ENCODE assay signal across 8 cellular contexts in the genomic region with DNA sequence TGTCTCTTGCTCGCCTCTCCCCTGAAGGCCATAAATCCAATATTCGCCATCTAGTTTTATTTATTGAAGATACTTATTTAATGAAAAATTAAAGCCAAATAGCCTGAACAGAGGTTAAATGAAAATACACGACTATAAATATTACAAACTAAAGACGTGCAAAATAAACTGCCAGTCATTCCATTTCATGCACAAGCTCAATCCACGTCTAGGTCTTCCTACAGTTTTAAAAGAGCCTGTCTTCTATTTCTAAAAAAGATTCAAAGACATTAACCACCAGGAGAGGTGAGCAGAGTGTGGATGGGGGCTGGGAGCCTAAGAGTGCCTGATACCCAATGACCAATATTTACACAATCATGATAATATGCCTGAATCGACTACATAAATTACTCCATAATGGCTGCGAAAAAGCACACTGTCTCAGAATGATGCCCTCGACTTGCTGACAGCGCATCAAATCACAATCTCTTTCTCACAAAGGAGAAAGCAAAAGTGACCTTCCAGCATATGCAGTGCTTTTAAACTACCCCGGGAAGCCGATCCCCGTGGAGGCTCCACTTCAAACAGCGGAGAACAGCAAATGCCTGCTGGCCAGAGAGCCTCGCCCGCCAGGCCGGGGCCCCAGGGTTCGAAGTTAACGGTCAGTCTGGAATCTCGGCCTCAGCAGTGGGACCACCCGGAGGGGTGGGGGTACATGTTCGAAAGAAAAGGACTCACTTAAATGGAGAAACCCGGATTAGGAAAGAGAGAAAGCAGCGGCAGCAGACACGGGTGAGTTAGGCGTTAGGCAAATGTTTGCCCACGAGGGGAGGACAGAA. TPM values are rescaled to one million over a fixed set of nuclear protein-coding genes. Genes with fewer than 3 reads are reported as not detected.
DNase-seq lines count a peak whose midpoint lies in the region; ATAC-seq and TF ChIP-seq lines count a peak whose summit lies in the region.

No MANE protein-coding gene starts in this region.

- H2AFZ ChIP-seq in Loucy (ENCODE audit: low read length) (no peak overlapping the region), parathyroid adenoma (peak overlapping the region; percentile 89)

- H3K4me2 ChIP-seq in Loucy (ENCODE audit: low read depth, low read length, poor library complexity, severe bottlenecking) (peak overlapping the region; percentile 92), parathyroid adenoma (ENCODE audit: low read length) (peak overlapping the region; percentile 72)

- H3K4me3 ChIP-seq in Loucy (ENCODE audit: low read length, poor library complexity, severe bottlenecking): peak overlapping the region; percentile 98
- peak overlapping the region; percentile 67 for H3K4me3 ChIP-seq in parathyroid adenoma (ENCODE audit: low read depth, low read length)

- H3K27me3 Mint-ChIP-seq in activated T-helper 17 cell treated with anti-CD3 and anti-CD28 coated beads, Interleukin-2, amount 50 U/mL, for 72 hours: no peaks in the 10 kb centered on the region

- no peaks in the 10 kb centered on the region for H3K9me2 ChIP-seq in Loucy (replicated peaks; ENCODE audit: low read depth, low read length)

- peak overlapping the region; percentile 96 for H3K9ac ChIP-seq in Loucy (ENCODE audit: low read depth, low read length, poor library complexity, severe bottlenecking)
- H3K9ac ChIP-seq in parathyroid adenoma: no peak overlapping the region

- peaks cover 47% of the 10 kb centered on the region for H3K36me3 Mint-ChIP-seq in activated T-helper 17 cell treated with anti-CD3 and anti-CD28 coated beads, Interleukin-2, amount 50 U/mL, for 72 hours (ENCODE audit: low read depth)

- peak overlapping the region; percentile 100 for H3K4me3 Mint-ChIP-seq in activated T-helper 17 cell treated with anti-CD3 and anti-CD28 coated beads, Interleukin-2, amount 50 U/mL, for 72 hours

- H3K27me3 ChIP-seq in Loucy (ENCODE audit: insufficient read depth, low read length, poor library complexity, severe bottlenecking) (peaks cover 11% of the 10 kb centered on the region), parathyroid adenoma (ENCODE audit: control insufficient read depth, insufficient read depth, low read length) (no peaks in the 10 kb centered on the region)

- ATAC-seq in activated T-helper 17 cell treated with anti-CD3 and anti-CD28 coated beads, Interleukin-2, amount 50 U/mL, for 72 hours (replicated peaks): peak; percentile 10

- H3K4me1 Mint-ChIP-seq in activated T-helper 17 cell treated with anti-CD3 and anti-CD28 coated beads, Interleukin-2, amount 50 U/mL, for 72 hours: peaks cover 25% of the 10 kb centered on the region

- intact Hi-C loops in head of caudate nucleus (cut with DNase I): loop anchor here (5.0 to 10.0 kb wide), 3 partner anchors 37 to 306 kb away; no protein-coding TSS in a partner anchor

- H3K36me3 ChIP-seq in Loucy (ENCODE audit: insufficient read depth, low read length): peaks cover 9% of the 10 kb centered on the region; the same call in 1 of the 2 replicates
- no peaks in the 10 kb centered on the region for H3K36me3 ChIP-seq in parathyroid adenoma (ENCODE audit: control insufficient read depth, insufficient read depth, low read length)

- no peaks in the 10 kb centered on the region for H3K9me3 Mint-ChIP-seq in activated T-helper 17 cell treated with anti-CD3 and anti-CD28 coated beads, Interleukin-2, amount 50 U/mL, for 72 hours

- H3K79me2 ChIP-seq in Loucy (ENCODE audit: insufficient read depth, low read length): peaks cover 74% of the 10 kb centered on the region
- no peaks in the 10 kb centered on the region for H3K79me2 ChIP-seq in parathyroid adenoma

- H3K27ac Mint-ChIP-seq in activated T-helper 17 cell treated with anti-CD3 and anti-CD28 coated beads, Interleukin-2, amount 50 U/mL, for 72 hours: peak overlapping the region; percentile 98

- TF ChIP-seq CTCF in Loucy (conservative IDR thresholded peaks at IDR 0.05; ENCODE audit: low read length): no peak
- TF ChIP-seq CTCF in parathyroid adenoma (IDR thresholded peaks at IDR 0.05): no peak

- peaks cover 61% of the 10 kb centered on the region for H4K20me1 ChIP-seq in Loucy (ENCODE audit: insufficient read depth, low read length, poor library complexity, severe bottlenecking)

- DNase-seq in GM03348 (ENCODE audit: low spot score) (peak; percentile 57), head of caudate nucleus (peak in 34 of 42 donors; percentile 9 to 73 (median 40)), T-helper 9 cell (no peak), GM19240 (ENCODE audit: insufficient read length, low spot score) (no peak)
- DNase-seq in stimulated activated CD4-positive, alpha-beta T cell treated with anti-CD3 and anti-CD28 coated beads, Interleukin-2, amount 100 ng/mL, for 24 hours: no peak

- H3K9me3 ChIP-seq in Loucy (ENCODE audit: insufficient read depth, low read depth, low read length): no peaks in the 10 kb centered on the region
- H3K9me3 ChIP-seq in parathyroid adenoma (ENCODE audit: control insufficient read depth, low read length): no peaks in the 10 kb centered on the region

- peaks cover 60% of the 10 kb centered on the region for H3K4me1 ChIP-seq in Loucy (ENCODE audit: insufficient read depth, low read length, poor library complexity, severe bottlenecking)
- peaks cover 4% of the 10 kb centered on the region for H3K4me1 ChIP-seq in parathyroid adenoma

- H3K27ac ChIP-seq in parathyroid adenoma: peak overlapping the region; percentile 52

- H3F3A ChIP-seq in Loucy (ENCODE audit: low read depth): peaks cover 13% of the 10 kb centered on the region

RNA-seq across cellular contexts. Expression of a gene that starts 1.7 kb away (rescaled TPM):
- 10 to 100 TPM; 21.7 to 22.3 TPM for total RNA-seq in activated T-helper 17 cell treated with anti-CD3 and anti-CD28 coated beads, Interleukin-2, amount 50 U/mL, for 72 hours

Comparison
In these comparisons a context has a peak if more than half of its experiments do, and no peak if none do; other contexts are left out.
1. DNase-seq: peak in GM03348 (single experiment) and head of caudate nucleus (34 of 42); none in T-helper 9 cell (single experiment), GM19240 (single experiment) and stimulated activated CD4-positive, alpha-beta T cell treated with anti-CD3 and anti-CD28 coated beads, Interleukin-2, amount 100 ng/mL, for 24 hours (0 of 2).